In the genomic region with DNA sequence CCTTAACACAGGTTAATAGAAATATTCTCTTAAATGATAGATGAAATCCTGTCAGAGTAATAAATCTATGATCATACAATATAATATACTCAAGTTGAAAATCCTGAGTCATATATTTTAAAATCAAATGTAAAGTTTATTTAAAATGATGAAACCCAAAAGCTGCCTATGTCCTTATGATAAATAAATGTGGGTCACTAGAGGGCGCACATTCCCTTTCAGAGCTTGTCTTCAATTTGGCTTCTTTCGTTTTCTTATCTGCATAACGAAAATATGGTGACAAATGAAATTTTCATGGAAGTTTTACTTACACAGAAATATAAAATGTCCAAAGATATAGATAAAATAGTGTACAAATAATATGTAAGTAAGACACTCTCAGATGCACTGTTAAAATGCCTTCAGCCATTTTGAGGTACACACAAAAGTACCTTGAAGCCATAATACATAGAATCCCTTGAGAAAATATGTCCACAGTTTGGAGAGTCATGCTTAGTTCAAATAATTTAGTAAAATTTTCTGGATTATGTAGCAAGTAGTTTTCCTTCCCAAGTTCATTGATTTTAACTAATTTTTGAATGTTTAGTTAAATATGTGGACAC, we compare ENCODE assay signal across 8 cellular contexts.
DNase-seq lines count a peak whose midpoint lies in the region; ATAC-seq, FAIRE-seq and TF ChIP-seq lines count a peak whose summit lies in the region.

No MANE protein-coding gene starts in this region.

- TF ChIP-seq CTCF in AG04449 (IDR thresholded peaks at IDR 0.05; ENCODE audit: insufficient read depth, low read length, missing control alignments), result peak; percentile 15

- CTCF ChIA-PET in AG04449 (lab: Yijun Ruan, JAX), result interaction anchor here (2.3 kb wide), 1 partner anchor 806 kb away, joined by 8 read pairs; no protein-coding TSS in a partner anchor

- peak; percentile 96 for FAIRE-seq in frontal cortex (lab: Jason Lieb, UNC)

- H3K4me3 ChIP-seq in AG04449 (ENCODE audit: low read depth, low read length) (no peak overlapping the region), skeletal muscle cell (ENCODE audit: low read depth, low read length) (no peak overlapping the region)

- DNase-seq in AG04449 (ENCODE audit: low read depth, low spot score) (no peak), GM04504 (ENCODE audit: low read depth) (peak; percentile 0), LHCN-M2 (ENCODE audit: low read depth) (peak; percentile 36), SW480 (ENCODE audit: low spot score) (peak; percentile 39), frontal cortex (ENCODE audit: low spot score in 2 of 2) (no peak), skeletal muscle cell (ENCODE audit: low read depth) (peak; percentile 5)

- POLR2A ChIA-PET in AG04449 (lab: Yijun Ruan, JAX), result no interaction called here

- ATAC-seq in GM18868 (IDR thresholded peaks at IDR 0.05; ENCODE audit: unreplicated experiment), result no peak
- no peak for ATAC-seq in GM21737 (IDR thresholded peaks at IDR 0.05; ENCODE audit: unreplicated experiment)

Comparison
In these comparisons a context has a peak if more than half of its experiments do, and no peak if none do; other contexts are left out.
1. DNase-seq: peak in GM04504 (single experiment), LHCN-M2 (single experiment), SW480 (single experiment) and skeletal muscle cell (single experiment); none in AG04449 (single experiment) and frontal cortex (0 of 2).